Comparison of ENCODE assay signal across 8 cellular contexts in the genomic region with DNA sequence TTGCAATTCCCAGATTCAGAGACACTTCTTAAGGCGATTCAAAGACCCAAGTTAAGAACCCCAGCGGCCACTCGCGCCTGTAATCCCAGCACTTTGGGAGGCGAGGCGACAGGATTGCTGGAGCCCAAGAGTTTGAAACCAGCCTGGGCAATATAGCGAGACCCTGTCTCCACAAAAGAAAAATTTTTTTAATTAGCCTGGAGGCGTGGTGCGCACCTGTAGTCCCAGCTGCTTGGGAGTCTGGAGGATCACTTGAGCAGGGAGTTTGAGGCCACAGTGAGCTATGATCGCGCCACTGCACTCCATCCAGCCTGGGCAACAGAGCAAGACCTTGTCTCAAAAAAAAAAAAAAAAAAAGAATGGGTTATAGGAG. TPM values are rescaled to one million over a fixed set of nuclear protein-coding genes. Genes with fewer than 3 reads are reported as not detected.
A peak's percentile ranks its signal among the peaks of the same experiment; 100 is the strongest.
DNase-seq lines count a peak whose midpoint lies in the region; ATAC-seq and TF ChIP-seq lines count a peak whose summit lies in the region.

No MANE protein-coding gene starts in this region.

- peaks cover 5% of the 10 kb centered on the region; the same call in 1 of the 2 replicates for H3K4me1 ChIP-seq in SJCRH30
- no peaks in the 10 kb centered on the region for H3K4me1 ChIP-seq in prostate gland (replicated peaks)

- intact Hi-C loops in activated CD4-positive, alpha-beta T cell treated with anti-CD3 and anti-CD28 coated beads, Interleukin-2, amount 10 ng/mL, durations not matched to agents 24 days and 14 days (cut with micrococcal nuclease), result loop anchor here (2.0 to 10.0 kb wide), 4 partner anchors 14 to 598 kb away; a partner anchor contains a TSS
- intact Hi-C loops in prostate gland (cut with DNase I), result no loop called here

- no peak for DNase-seq in activated CD4-positive, alpha-beta T cell treated with anti-CD3 and anti-CD28 coated beads, Interleukin-2, amount 10 ng/mL, durations not matched to agents 24 days and 14 days
- DNase-seq in activated CD4-positive, alpha-beta T cell treated with anti-CD3 and anti-CD28 coated beads, Interleukin-2, amount 50 U/mL, for 4 hours, result no peak
- DNase-seq in SJCRH30 (no peak), fibroblast of pulmonary artery (ENCODE audit: low read depth) (no peak), prostate gland (ENCODE audit: low spot score) (no peak), ACHN (no peak)

- TF ChIP-seq POLR2A in prostate gland (IDR thresholded peaks at IDR 0.05), result no peak

- H3K4me3 ChIP-seq in SJCRH30 (peak overlapping the region; percentile 97), fibroblast of pulmonary artery (replicated peaks; ENCODE audit: low read depth, low read length) (peak overlapping the region; percentile 97), prostate gland (peak overlapping the region; percentile 69 to 76)

- in situ Hi-C loops in ACHN (cut with HindIII; ENCODE audit: low pct_ligation_motif_present, low pct_unique_long_range_greater_than_20kb, low sequenced_read_pairs), result no loop called here

- H3K27ac Mint-ChIP-seq in activated CD4-positive, alpha-beta T cell treated with anti-CD3 and anti-CD28 coated beads, Interleukin-2, amount 10 ng/mL, durations not matched to agents 24 days and 14 days, result peak overlapping the region; percentile 93

- H3K36me3 Mint-ChIP-seq in activated CD4-positive, alpha-beta T cell treated with anti-CD3 and anti-CD28 coated beads, Interleukin-2, amount 10 ng/mL, durations not matched to agents 24 days and 14 days (ENCODE audit: low read depth), result peaks cover 16% of the 10 kb centered on the region

- no peak for TF ChIP-seq CTCF in fibroblast of pulmonary artery (IDR thresholded peaks at IDR 0.05; ENCODE audit: low read length, missing control alignments)
- TF ChIP-seq CTCF in prostate gland (IDR thresholded peaks at IDR 0.05), result no peak

- peaks cover 12% of the 10 kb centered on the region for H3K4me1 Mint-ChIP-seq in activated CD4-positive, alpha-beta T cell treated with anti-CD3 and anti-CD28 coated beads, Interleukin-2, amount 10 ng/mL, durations not matched to agents 24 days and 14 days

- H3K9me3 Mint-ChIP-seq in activated CD4-positive, alpha-beta T cell treated with anti-CD3 and anti-CD28 coated beads, Interleukin-2, amount 10 ng/mL, durations not matched to agents 24 days and 14 days, result no peaks in the 10 kb centered on the region

- WGBS in prostate gland, result 19% methylated on average over 11 of the region's 11 CpGs

- H3K27me3 ChIP-seq in SJCRH30, result no peaks in the 10 kb centered on the region
- no peaks in the 10 kb centered on the region for H3K27me3 ChIP-seq in prostate gland (replicated peaks; ENCODE audit: insufficient read depth)

- H3K9me3 ChIP-seq in SJCRH30 (replicated peaks), result peaks cover 6% of the 10 kb centered on the region; the same call in 1 of the 2 replicates
- H3K9me3 ChIP-seq in prostate gland, result no peaks in the 10 kb centered on the region

- ATAC-seq in GM18517 (IDR thresholded peaks at IDR 0.05; ENCODE audit: unreplicated experiment) (no peak), HG02798 (IDR thresholded peaks at IDR 0.05; ENCODE audit: poor library complexity, unreplicated experiment) (no peak)

- H3K27me3 Mint-ChIP-seq in activated CD4-positive, alpha-beta T cell treated with anti-CD3 and anti-CD28 coated beads, Interleukin-2, amount 10 ng/mL, durations not matched to agents 24 days and 14 days, result no peaks in the 10 kb centered on the region

- H3K27ac ChIP-seq in SJCRH30 (peak overlapping the region; percentile 86), prostate gland (peak overlapping the region; percentile 74 to 87)

- peak overlapping the region; percentile 93 for H3K4me3 Mint-ChIP-seq in activated CD4-positive, alpha-beta T cell treated with anti-CD3 and anti-CD28 coated beads, Interleukin-2, amount 10 ng/mL, durations not matched to agents 24 days and 14 days

- H3K36me3 ChIP-seq in SJCRH30 (no peaks in the 10 kb centered on the region; the same call in 1 of the 2 replicates), prostate gland (no peaks in the 10 kb centered on the region)

RNA-seq across cellular contexts. Expression of a gene that starts 0.6 kb away (rescaled TPM):
- total RNA-seq in activated CD4-positive, alpha-beta T cell treated with anti-CD3 and anti-CD28 coated beads, Interleukin-2, amount 10 ng/mL, durations not matched to agents 24 days and 14 days, result 129 and 133 TPM in 2 replicates
- 102 and 107 TPM in 2 replicates for total RNA-seq in SJCRH30 (2014; rRNA removed; shearing (Covaris generic))
- 10 to 100 TPM; 48.6 to 49.7 TPM for total RNA-seq in prostate gland

RNA-seq across cellular contexts. Expression of a gene that starts 13.8 kb away (rescaled TPM):
- total RNA-seq in activated CD4-positive, alpha-beta T cell treated with anti-CD3 and anti-CD28 coated beads, Interleukin-2, amount 10 ng/mL, durations not matched to agents 24 days and 14 days, result 0.57 and 0.63 TPM in 2 replicates
- 6.7 and 6.8 TPM in 2 replicates for total RNA-seq in SJCRH30 (2014; rRNA removed; shearing (Covaris generic))
- total RNA-seq in prostate gland, result 10 to 100 TPM; 22.2 to 43.6 TPM
